Comparison of ENCODE assay signal across 13 cellular contexts in genomic region chr14:68840454-68840853, GRCh38.
DNase-seq lines count a peak whose midpoint lies in the region; ATAC-seq lines count a peak whose summit lies in the region.
"Had no signal": no experiment of that assay in that cellular context is flagged by ENCODE, and none has a peak within 500 bp of the region (broad histone marks: within the 10 kb centered on the region; RNA-seq: fewer than 3 reads in every experiment).

No MANE protein-coding gene starts in this region.

- H3K27ac Mint-ChIP-seq in activated T-cell treated with anti-CD3 and anti-CD28 coated beads, Interleukin-2, amount 50 U/mL, for 24 hours, result peak overlapping the region; percentile 93
- peak overlapping the region; percentile 85 for H3K27ac Mint-ChIP-seq in activated naive CD8-positive, alpha-beta T cell
- peak overlapping the region; percentile 76 for H3K27ac Mint-ChIP-seq in stimulated activated effector memory CD8-positive, alpha-beta T cell treated with anti-CD3 and anti-CD28 coated beads, Interleukin-12 subunit alpha, Interleukin-12 subunit beta, amount 100 ng/mL, for 72 hours

- peaks cover 42% of the 10 kb centered on the region for H3K4me1 Mint-ChIP-seq in activated T-cell treated with anti-CD3 and anti-CD28 coated beads, Interleukin-2, amount 50 U/mL, for 24 hours (ENCODE audit: low read depth)
- peaks cover 40% of the 10 kb centered on the region for H3K4me1 Mint-ChIP-seq in activated naive CD8-positive, alpha-beta T cell (ENCODE audit: low read depth)
- H3K4me1 Mint-ChIP-seq in stimulated activated effector memory CD8-positive, alpha-beta T cell treated with anti-CD3 and anti-CD28 coated beads, Interleukin-12 subunit alpha, Interleukin-12 subunit beta, amount 100 ng/mL, for 72 hours, result peaks cover 43% of the 10 kb centered on the region

- peak overlapping the region; percentile 61 for H3K4me3 Mint-ChIP-seq in activated T-cell treated with anti-CD3 and anti-CD28 coated beads, Interleukin-2, amount 50 U/mL, for 24 hours
- H3K4me3 Mint-ChIP-seq in activated naive CD8-positive, alpha-beta T cell, result peak overlapping the region; percentile 71
- H3K4me3 Mint-ChIP-seq in stimulated activated effector memory CD8-positive, alpha-beta T cell treated with anti-CD3 and anti-CD28 coated beads, Interleukin-12 subunit alpha, Interleukin-12 subunit beta, amount 100 ng/mL, for 72 hours, result peak overlapping the region; percentile 30

- H3K27me3 Mint-ChIP-seq in activated T-cell treated with anti-CD3 and anti-CD28 coated beads, Interleukin-2, amount 50 U/mL, for 24 hours, result no peaks in the 10 kb centered on the region
- no peaks in the 10 kb centered on the region for H3K27me3 Mint-ChIP-seq in activated naive CD8-positive, alpha-beta T cell

- H3K36me3 Mint-ChIP-seq in activated T-cell treated with anti-CD3 and anti-CD28 coated beads, Interleukin-2, amount 50 U/mL, for 24 hours (ENCODE audit: low read depth), result peaks cover 11% of the 10 kb centered on the region
- H3K36me3 Mint-ChIP-seq in activated naive CD8-positive, alpha-beta T cell, result peaks cover 25% of the 10 kb centered on the region
- H3K36me3 Mint-ChIP-seq in stimulated activated effector memory CD8-positive, alpha-beta T cell treated with anti-CD3 and anti-CD28 coated beads, Interleukin-12 subunit alpha, Interleukin-12 subunit beta, amount 100 ng/mL, for 72 hours, result no peaks in the 10 kb centered on the region

- ATAC-seq in HG02798 (IDR thresholded peaks at IDR 0.05; ENCODE audit: poor library complexity, unreplicated experiment) (peak; percentile 45), GM18517 (IDR thresholded peaks at IDR 0.05; ENCODE audit: unreplicated experiment) (no peak)
- ATAC-seq in stimulated activated effector memory CD8-positive, alpha-beta T cell treated with anti-CD3 and anti-CD28 coated beads, Interleukin-12 subunit alpha, Interleukin-12 subunit beta, amount 100 ng/mL, for 72 hours, result peak; percentile 80

- DNase-seq in activated T-cell treated with anti-CD3 and anti-CD28 coated beads, Interleukin-2, amount 50 U/mL, for 24 hours, result no peak
- no peak for DNase-seq in activated T-cell treated with anti-CD3 and anti-CD28 coated beads, Interleukin-2, amount 50 U/mL, for 48 hours
- no peak for DNase-seq in stimulated activated effector memory CD8-positive, alpha-beta T cell treated with anti-CD3 and anti-CD28 coated beads, Interleukin-12 subunit alpha, Interleukin-12 subunit beta, amount 100 ng/mL, for 72 hours (ENCODE audit: low spot score in 2 of 2)
- DNase-seq in epidermal melanocyte (ENCODE audit: insufficient read length, low spot score), result no peak
- DNase-seq in SHP77 treated with DMSO at 0.1 percent for 48 hours (lab: John Stamatoyannopoulos, UW), result no peak
- DNase-seq: activated naive CD4-positive, alpha-beta T cell; KG1; NCI-H146; ovary; stimulated activated naive CD4-positive, alpha-beta T cell treated with Interleukin-2 at 50 U/mL for 16 hours had no signal

- peaks cover 14% of the 10 kb centered on the region for H3K9me3 Mint-ChIP-seq in activated T-cell treated with anti-CD3 and anti-CD28 coated beads, Interleukin-2, amount 50 U/mL, for 24 hours
- H3K9me3 Mint-ChIP-seq in activated naive CD8-positive, alpha-beta T cell (ENCODE audit: low read depth), result peaks cover 13% of the 10 kb centered on the region
- H3K9me3 Mint-ChIP-seq in stimulated activated effector memory CD8-positive, alpha-beta T cell treated with anti-CD3 and anti-CD28 coated beads, Interleukin-12 subunit alpha, Interleukin-12 subunit beta, amount 100 ng/mL, for 72 hours, result peaks cover 11% of the 10 kb centered on the region
